8 cellular contexts compared by ENCODE assay signal in the genomic region with DNA sequence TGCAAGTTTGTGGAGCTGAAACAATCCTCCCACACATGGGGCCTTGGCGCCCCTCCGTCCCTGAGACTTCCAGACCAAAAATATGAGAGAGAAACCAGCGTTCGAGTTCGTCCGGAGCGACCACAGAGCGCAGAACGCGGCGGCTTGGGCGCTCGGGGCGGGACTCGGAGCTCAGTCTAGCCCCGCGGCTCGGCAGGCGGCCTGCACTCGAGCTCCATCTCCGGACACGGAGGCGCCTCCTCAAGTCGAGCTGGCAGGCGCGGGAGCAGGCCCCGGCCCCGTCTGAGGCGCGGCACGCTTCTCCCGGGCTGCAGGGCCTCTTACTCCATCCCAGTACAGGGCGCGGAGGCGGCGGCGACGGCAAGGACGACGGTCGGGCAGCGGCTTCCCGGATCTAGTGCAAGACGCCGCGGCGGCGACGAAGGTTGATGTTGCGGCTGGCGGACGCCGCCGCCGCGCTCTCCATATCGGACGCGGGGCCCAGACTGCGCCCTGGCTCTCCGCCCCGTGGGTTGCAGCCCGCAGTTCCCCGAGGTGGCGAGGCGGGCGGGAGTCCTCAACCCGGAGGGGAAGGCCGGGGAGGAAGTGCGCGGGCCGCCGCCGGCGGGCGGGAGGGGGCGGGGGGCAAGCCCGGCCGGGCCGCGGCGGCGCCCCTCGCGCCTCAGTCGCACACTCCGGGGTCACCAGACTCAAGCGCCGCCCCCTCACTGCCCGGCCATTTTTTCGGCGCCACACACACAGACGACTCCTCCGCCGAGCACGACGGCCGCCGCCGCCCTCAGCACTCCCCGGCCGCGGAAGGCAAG. TPM values are rescaled to one million over a fixed set of nuclear protein-coding genes. Genes with fewer than 3 reads are reported as not detected.
DNase-seq lines count a peak whose midpoint lies in the region; ATAC-seq and TF ChIP-seq lines count a peak whose summit lies in the region.

No MANE protein-coding gene starts in this region.

- ATAC-seq in HG03439 (IDR thresholded peaks at IDR 0.05; ENCODE audit: unreplicated experiment), result peak; percentile 39

- peak overlapping the region; percentile 74 for H3K27ac Mint-ChIP-seq in neural crest cell (ENCODE audit: unreplicated experiment)

- no peaks in the 10 kb centered on the region for H3K9me3 Mint-ChIP-seq in neural crest cell

- H3K27me3 ChIP-seq in NT2/D1 (ENCODE audit: insufficient read depth, insufficient read length), result no peaks in the 10 kb centered on the region
- H3K27me3 ChIP-seq in subcutaneous abdominal adipose tissue (ENCODE audit: control insufficient read depth in 5 of 5, insufficient read depth in 4 of 5, low read length in 5 of 5), result no peaks in the 10 kb centered on the region

- H3K9ac ChIP-seq in NT2/D1 (ENCODE audit: insufficient read length, low read depth) (peak overlapping the region; percentile 97), subcutaneous abdominal adipose tissue (ENCODE audit: low read length in 5 of 5) (peak overlapping the region; percentile 87 to 97 (median 91))

- TF ChIP-seq CTCF in foreskin fibroblast (IDR thresholded peaks at IDR 0.05; ENCODE audit: low read depth, low read length) (no peak), neural crest cell (conservative IDR thresholded peaks at IDR 0.05) (no peak)

- peak overlapping the region; percentile 94 for H3K27ac ChIP-seq in subcutaneous abdominal adipose tissue (ENCODE audit: low read depth, low read length)

- peak; percentile 55 for DNase-seq in CMK (ENCODE audit: low read depth)
- DNase-seq in GM19238 (ENCODE audit: insufficient read length, low spot score), result peak; percentile 61
- DNase-seq in NT2/D1 (ENCODE audit: low read depth, low spot score), result no peak
- DNase-seq in activated gamma-delta T cell (lab: John Stamatoyannopoulos, UW), result peak; percentile 88
- DNase-seq in foreskin fibroblast, result peak; percentile 68 to 87
- peak; percentile 44 for DNase-seq in neural crest cell (ENCODE audit: low read depth, low spot score)

- H3K9me3 ChIP-seq in NT2/D1 (ENCODE audit: insufficient read depth, low read length) (peaks cover 9% of the 10 kb centered on the region; the same call in 1 of the 2 replicates), subcutaneous abdominal adipose tissue (ENCODE audit: control insufficient read depth in 5 of 5, low read length in 5 of 5) (no peaks in the 10 kb centered on the region)

- H3K4me3 Mint-ChIP-seq in neural crest cell, result peak overlapping the region; percentile 99

- H3K36me3 ChIP-seq in NT2/D1 (ENCODE audit: insufficient read depth, insufficient read length, low read length) (peaks cover 8% of the 10 kb centered on the region), subcutaneous abdominal adipose tissue (ENCODE audit: control insufficient read depth in 5 of 5, insufficient read depth in 5 of 5, low read length in 5 of 5) (no peaks in the 10 kb centered on the region)

- peaks cover 7% of the 10 kb centered on the region for H3K27me3 Mint-ChIP-seq in neural crest cell (ENCODE audit: low read depth)

- H3K4me1 ChIP-seq in NT2/D1 (ENCODE audit: insufficient read depth, insufficient read length), result peaks cover 2% of the 10 kb centered on the region
- H3K4me1 ChIP-seq in subcutaneous abdominal adipose tissue (ENCODE audit: control insufficient read depth in 5 of 5, insufficient read depth in 5 of 5, low read length in 5 of 5), result peaks cover 4 to 54% (median 51%) of the 10 kb centered on the region in 5 donors

- H3K4me3 ChIP-seq in NT2/D1 (ENCODE audit: insufficient read length, low read depth), result peak overlapping the region; percentile 82
- peak overlapping the region; percentile 73 to 84 for H3K4me3 ChIP-seq in foreskin fibroblast (ENCODE audit: low read depth in 1 of 2, low read length in 2 of 2)
- peak overlapping the region; percentile 85 to 98 (median 96) for H3K4me3 ChIP-seq in subcutaneous abdominal adipose tissue (ENCODE audit: low read depth in 1 of 5, low read length in 5 of 5)

- peaks cover 18% of the 10 kb centered on the region for H3K36me3 Mint-ChIP-seq in neural crest cell (ENCODE audit: low read depth)

- peaks cover 53% of the 10 kb centered on the region for H3K4me1 Mint-ChIP-seq in neural crest cell

RNA-seq across cellular contexts. Expression of a gene that starts 0.7 kb away (rescaled TPM):
- total RNA-seq in neural crest cell, result 47.4 and 50.5 TPM in 2 replicates

RNA-seq across cellular contexts. Expression of a gene that starts 54.7 kb away (rescaled TPM):
- 49.0 and 50.7 TPM in 2 replicates for total RNA-seq in neural crest cell
